Comparison of ENCODE assay signal across 15 cellular contexts in genomic region chr19:38791451-38792064, GRCh38. TPM values are rescaled to one million over a fixed set of nuclear protein-coding genes. Genes with fewer than 3 reads are reported as not detected.
DNase-seq lines count a peak whose midpoint lies in the region; ATAC-seq, FAIRE-seq and TF ChIP-seq lines count a peak whose summit lies in the region.
"Not testable (repeated sequence)": the region's sequence is repeated elsewhere in the genome, so short reads cannot be mapped to it uniquely, and the experiment has no call there.
"Had no signal": no experiment of that assay in that cellular context is flagged by ENCODE, and none has a peak within 500 bp of the region (broad histone marks: within the 10 kb centered on the region; RNA-seq: fewer than 3 reads in every experiment).

No MANE protein-coding gene starts in this region.

- not testable (repeated sequence) for H3K4me1 Mint-ChIP-seq in activated CD8-positive, alpha-beta T cell treated with anti-CD3 and anti-CD28 coated beads for 36 hours (ENCODE audit: low read depth); effector memory CD8-positive, alpha-beta T cell (ENCODE audit: low read depth in 2 of 2)

- H3K4me1 ChIP-seq in GM23248 (ENCODE audit: insufficient read depth); iPS-20b (ENCODE audit: insufficient read depth, low read length); pancreas: not testable (repeated sequence)

- CTCF ChIA-PET in activated CD8-positive, alpha-beta T cell treated with anti-CD3 and anti-CD28 coated beads for 36 hours (lab: Charles Lee), result not testable (repeated sequence)

- in situ Hi-C loops in GM23248 (cut with MboI), result not testable (repeated sequence)

- WGBS in GM23248 (ENCODE audit: low coverage in 1 of 2, low lambda C conversion rate in 2 of 2, missing lambda C conversion rate in 2 of 2), 2 experiments, result 0% methylated on average over 1 of the region's 40 CpGs; no CpG with 5 or more reads in 1 of the 2 experiments
- WGBS in pancreas, 2 donors, result no CpG with 5 or more reads among the region's 40 CpGs

- H3K9me2 ChIP-seq in GM23248 (ENCODE audit: insufficient read depth), result not testable (repeated sequence)

- intact Hi-C loops in activated CD8-positive, alpha-beta T cell treated with anti-CD3 and anti-CD28 coated beads for 36 hours (cut with micrococcal nuclease), result not testable (repeated sequence)
- intact Hi-C loops in pancreas (cut with DNase I), result loop anchor here in 1 of 3 donors (2.0 kb wide), 1 partner anchor 17 kb away; no protein-coding TSS in a partner anchor

- DNase-seq in GM23248; activated CD8-positive, alpha-beta T cell treated with anti-CD3 and anti-CD28 coated beads for 36 hours; effector memory CD8-positive, alpha-beta T cell; pancreas: not testable (repeated sequence)

- not testable (repeated sequence) for H3F3A ChIP-seq in GM23248 (ENCODE audit: insufficient read depth)

- FAIRE-seq in pancreas (lab: Jason Lieb, UNC), result peak; percentile 45

- H3K27me3 Mint-ChIP-seq in activated CD8-positive, alpha-beta T cell treated with anti-CD3 and anti-CD28 coated beads for 36 hours; effector memory CD8-positive, alpha-beta T cell: not testable (repeated sequence)

- peak overlapping the region; percentile 53; the same call in 1 of the 2 replicates for H3K4me3 ChIP-seq in GM23248
- peak overlapping the region; percentile 42; the same call in 1 of the 2 replicates for H3K4me3 ChIP-seq in iPS-20b (ENCODE audit: low read length)
- H3K4me3 ChIP-seq in pancreas, result not testable (repeated sequence)

- not testable (repeated sequence) for H4K20me1 ChIP-seq in GM23248 (ENCODE audit: insufficient read depth)

- peak overlapping the region; percentile 42 for H3K4me2 ChIP-seq in GM23248 (ENCODE audit: unreplicated experiment)

- peak; percentile 61 for ATAC-seq in GM18511 (IDR thresholded peaks at IDR 0.05; ENCODE audit: unreplicated experiment)
- ATAC-seq in HG03342 (IDR thresholded peaks at IDR 0.05; ENCODE audit: unreplicated experiment), result peak; percentile 54
- ATAC-seq in activated CD8-positive, alpha-beta T cell treated with anti-CD3 and anti-CD28 coated beads for 36 hours, result peak; percentile 93
- ATAC-seq in effector memory CD8-positive, alpha-beta T cell (replicated peaks), result peak; percentile 95
- peak; percentile 95 to 98 (median 96) for ATAC-seq in pancreas

- H3K79me2 ChIP-seq in GM23248 (ENCODE audit: insufficient read depth), result not testable (repeated sequence)

- H3K27ac Mint-ChIP-seq in activated CD8-positive, alpha-beta T cell treated with anti-CD3 and anti-CD28 coated beads for 36 hours; effector memory CD8-positive, alpha-beta T cell: not testable (repeated sequence)

- H3K4me3 Mint-ChIP-seq in activated CD8-positive, alpha-beta T cell treated with anti-CD3 and anti-CD28 coated beads for 36 hours; effector memory CD8-positive, alpha-beta T cell: not testable (repeated sequence)

- not testable (repeated sequence) for H3K9me3 Mint-ChIP-seq in activated CD8-positive, alpha-beta T cell treated with anti-CD3 and anti-CD28 coated beads for 36 hours; effector memory CD8-positive, alpha-beta T cell

- not testable (repeated sequence) for H3K27ac ChIP-seq in GM23248; iPS-20b (ENCODE audit: low read length); pancreas

- POLR2A ChIA-PET in activated CD8-positive, alpha-beta T cell treated with anti-CD3 and anti-CD28 coated beads for 36 hours (lab: Charles Lee), result not testable (repeated sequence)

- H3K9me3 ChIP-seq in GM23248 (ENCODE audit: low read depth); iPS-20b (ENCODE audit: insufficient read depth, low read depth, low read length); pancreas: not testable (repeated sequence)

- not testable (repeated sequence) for H3K36me3 ChIP-seq in GM23248 (ENCODE audit: low read depth); iPS-20b (ENCODE audit: insufficient read depth, low read depth, low read length); pancreas

- peak overlapping the region; percentile 71; the same call in 1 of the 2 replicates for H2AFZ ChIP-seq in GM23248

- not testable (repeated sequence) for H3K36me3 Mint-ChIP-seq in activated CD8-positive, alpha-beta T cell treated with anti-CD3 and anti-CD28 coated beads for 36 hours (ENCODE audit: low read depth); effector memory CD8-positive, alpha-beta T cell (ENCODE audit: insufficient read depth)

- TF ChIP-seq CTCF in activated CD8-positive, alpha-beta T cell treated with anti-CD3 and anti-CD28 coated beads for 36 hours (IDR thresholded peaks at IDR 0.05); pancreas (IDR thresholded peaks at IDR 0.05): not testable (repeated sequence)

- not testable (repeated sequence) for H3K27me3 ChIP-seq in GM23248 (replicated peaks; ENCODE audit: insufficient read depth); pancreas
- peaks cover 12% of the 10 kb centered on the region; the same call in 1 of the 2 replicates for H3K27me3 ChIP-seq in iPS-20b (ENCODE audit: insufficient read depth, low read length)

- 0 out of 2 replicates have a peak overlapping the region, but pooled peaks have one; percentile 40 for H3K9ac ChIP-seq in GM23248
- H3K9ac ChIP-seq in iPS-20b (ENCODE audit: low read depth, low read length), result not testable (repeated sequence)

RNA-seq across cellular contexts. Expression of gene LGALS7B, which starts 2.6 kb away (rescaled TPM):
- total RNA-seq in GM23248 (2014; rRNA removed; shearing (Covaris generic)), result not detected in 2 replicates
- not detected in 2 replicates for polyA plus RNA-seq in GM23248 (2016; fragmentation: Nextera tagmentation; extraction: Ambion mirVana)
- not detected for total RNA-seq in activated CD8-positive, alpha-beta T cell treated with anti-CD3 and anti-CD28 coated beads for 36 hours
- total RNA-seq in pancreas, result not detected
- under 1 TPM in 1 of 2 donors, not detected in 1; 0.38 TPM for polyA plus RNA-seq in pancreas
- total RNA-seq: cardiac septum, G401, lung microvascular endothelial cell, Peyer's patch, renal cortical epithelial cell had no signal
- polyA plus RNA-seq: neural cell had no signal

RNA-seq across cellular contexts. Expression of gene LGALS7, which starts 18.2 kb away (rescaled TPM):
- not detected in 2 replicates for total RNA-seq in GM23248 (2014; rRNA removed; shearing (Covaris generic))
- polyA plus RNA-seq in GM23248 (2016; fragmentation: Nextera tagmentation; extraction: Ambion mirVana) (not detected in 2 replicates), pancreas (not detected)
- not detected for total RNA-seq in activated CD8-positive, alpha-beta T cell treated with anti-CD3 and anti-CD28 coated beads for 36 hours
- total RNA-seq in pancreas, result not detected
- total RNA-seq: Calu3, cardiac septum, G401, lung microvascular endothelial cell, Peyer's patch, renal cortical epithelial cell had no signal
- polyA plus RNA-seq: neural cell had no signal

RNA-seq across cellular contexts. Expression of gene LGALS4, which starts 21.2 kb away (rescaled TPM):
- not detected in 2 replicates for total RNA-seq in GM23248 (2014; rRNA removed; shearing (Covaris generic))
- polyA plus RNA-seq in GM23248 (2016; fragmentation: Nextera tagmentation; extraction: Ambion mirVana) (0.19 TPM in 1 of 2 replicates, not detected in the other), pancreas (100 to 1,000 TPM in 1 of 2 donors, 10 to 100 TPM in 1; 80.9 to 135 TPM)
- under 1 TPM; 0.29 to 0.72 TPM for total RNA-seq in activated CD8-positive, alpha-beta T cell treated with anti-CD3 and anti-CD28 coated beads for 36 hours
- 10 to 100 TPM; 14.2 to 87.7 (median 63.7) TPM for total RNA-seq in pancreas
- total RNA-seq: G401, lung microvascular endothelial cell, MCF 10A, renal cortical epithelial cell had no signal

RNA-seq across cellular contexts. Expression of gene ECH1, which starts 40.0 kb away (rescaled TPM):
- 29.7 and 31.6 TPM in 2 replicates for total RNA-seq in GM23248 (2014; rRNA removed; shearing (Covaris generic))
- polyA plus RNA-seq in GM23248 (2016; fragmentation: Nextera tagmentation; extraction: Ambion mirVana) (106 and 107 TPM in 2 replicates), pancreas (100 to 1,000 TPM; 112 to 197 TPM)
- total RNA-seq in activated CD8-positive, alpha-beta T cell treated with anti-CD3 and anti-CD28 coated beads for 36 hours, result 100 to 1,000 TPM; 125 to 128 TPM
- total RNA-seq in pancreas, result 100 to 1,000 TPM in 1 of 6 donors, 10 to 100 TPM in 5; 70.7 to 126 (median 92.5) TPM

RNA-seq across cellular contexts. Expression of gene CAPN12, which starts 47.3 kb away (rescaled TPM):
- 0.11 and 0.89 TPM in 2 replicates for total RNA-seq in GM23248 (2014; rRNA removed; shearing (Covaris generic))
- polyA plus RNA-seq in GM23248 (2016; fragmentation: Nextera tagmentation; extraction: Ambion mirVana), result 0.21 and 0.30 TPM in 2 replicates
- 10 to 100 TPM; 19.6 to 22.7 TPM for total RNA-seq in activated CD8-positive, alpha-beta T cell treated with anti-CD3 and anti-CD28 coated beads for 36 hours
- total RNA-seq in pancreas, result 1 to 10 TPM; 2.3 to 8.8 (median 7.1) TPM
- 10 to 100 TPM; 40.4 to 46.3 TPM for polyA plus RNA-seq in pancreas
- total RNA-seq: MCF 10A had no signal
- polyA plus RNA-seq: neural cell had no signal

Comparison
In these comparisons a context has a peak if more than half of its experiments do, and no peak if none do; other contexts are left out.
1. RNA of gene LGALS4, which starts 21.2 kb away (total RNA-seq): 14.2 to 87.7 TPM in pancreas; 0.29 to 0.72 TPM in activated CD8-positive, alpha-beta T cell treated with anti-CD3 and anti-CD28 coated beads for 36 hours and not detected in GM23248; every median in the first group is over 4 times any median in the second.
2. Peak in every context shown above with its lines, with median percentiles within 50 percentile points of each other: ATAC-seq.